8 cellular contexts compared by ENCODE assay signal in genomic region chr5:1105350-1106265, GRCh38. TPM values are rescaled to one million over a fixed set of nuclear protein-coding genes. Genes with fewer than 3 reads are reported as not detected.
A peak's percentile ranks its signal among the peaks of the same experiment; 100 is the strongest.
DNase-seq lines count a peak whose midpoint lies in the region; ATAC-seq lines count a peak whose summit lies in the region.

No MANE protein-coding gene starts in this region.

- no peaks in the 10 kb centered on the region for H3K9me2 ChIP-seq in Karpas-422 (replicated peaks; ENCODE audit: insufficient read depth, low read length)

- peaks cover 59% of the 10 kb centered on the region for H3K4me1 Mint-ChIP-seq in T-helper 17 cell
- H3K4me1 Mint-ChIP-seq in central memory CD8-positive, alpha-beta T cell, result peaks cover 55% of the 10 kb centered on the region

- H3K36me3 ChIP-seq in Karpas-422 (ENCODE audit: insufficient read depth, low read length), result no peaks in the 10 kb centered on the region

- H3K4me3 ChIP-seq in Karpas-422 (ENCODE audit: low read length), result no peak overlapping the region

- peak; percentile 19 to 48 (median 23) for DNase-seq in stimulated activated CD4-positive, alpha-beta T cell treated with anti-CD3 and anti-CD28 coated beads, Interleukin-12 subunit alpha, Interleukin-12 subunit beta, amount 100 ng/mL, for 48 hours (ENCODE audit: low read depth in 2 of 3, low spot score in 1 of 3)
- DNase-seq in stimulated activated CD4-positive, alpha-beta T cell treated with anti-CD3 and anti-CD28 coated beads, Interleukin-12 subunit alpha, Interleukin-12 subunit beta, amount 100 ng/mL, for 4 hours, result no peak
- DNase-seq in T-helper 17 cell, result peak; percentile 38 to 72 (median 69)
- DNase-seq in central memory CD8-positive, alpha-beta T cell (ENCODE audit: low spot score in 2 of 2), result peak; percentile 33 to 60
- peak; percentile 38 for DNase-seq in stimulated activated CD4-positive, alpha-beta T cell treated with anti-CD3 and anti-CD28 coated beads, Interleukin-4, amount 100 ng/mL, for 1 hour
- DNase-seq in DMS 273 treated with DMSO at 0.1 percent for 48 hours (lab: John Stamatoyannopoulos, UW), result no peak
- DNase-seq in GM19240 (ENCODE audit: insufficient read length, low spot score), result no peak
- no peak for DNase-seq in Karpas-422

- H3K36me3 Mint-ChIP-seq in T-helper 17 cell (ENCODE audit: low read depth), result peaks cover 4% of the 10 kb centered on the region
- H3K36me3 Mint-ChIP-seq in central memory CD8-positive, alpha-beta T cell (ENCODE audit: insufficient read depth), result peaks cover 10% of the 10 kb centered on the region

- no peaks in the 10 kb centered on the region for H3K79me2 ChIP-seq in Karpas-422 (ENCODE audit: low read length)

- H3K4me1 ChIP-seq in Karpas-422 (ENCODE audit: low read length), result no peaks in the 10 kb centered on the region

- H3K4me2 ChIP-seq in Karpas-422 (ENCODE audit: low read depth, low read length, poor library complexity, severe bottlenecking), result no peak overlapping the region

- H3K27me3 ChIP-seq in Karpas-422 (ENCODE audit: low read length), result no peaks in the 10 kb centered on the region

- H3K9me3 ChIP-seq in T-helper 17 cell (ENCODE audit: control insufficient read depth, low read length, poor library complexity, severe bottlenecking) (no peaks in the 10 kb centered on the region), Karpas-422 (ENCODE audit: low read length) (no peaks in the 10 kb centered on the region)

- peaks cover 4% of the 10 kb centered on the region; the same call in 1 of the 2 replicates for H4K20me1 ChIP-seq in Karpas-422 (ENCODE audit: insufficient read depth, low read depth, low read length)

- H3K27me3 Mint-ChIP-seq in T-helper 17 cell, result no peaks in the 10 kb centered on the region
- no peaks in the 10 kb centered on the region for H3K27me3 Mint-ChIP-seq in central memory CD8-positive, alpha-beta T cell

- no peak overlapping the region for H2AFZ ChIP-seq in Karpas-422 (ENCODE audit: low read length)

- peak; percentile 86 for ATAC-seq in T-helper 17 cell
- ATAC-seq in central memory CD8-positive, alpha-beta T cell (replicated peaks; ENCODE audit: extremely low read depth, poor library complexity, severe bottlenecking), result peak; percentile 80

- peak overlapping the region; percentile 96 for H3K27ac Mint-ChIP-seq in T-helper 17 cell
- peak overlapping the region; percentile 95 for H3K27ac Mint-ChIP-seq in central memory CD8-positive, alpha-beta T cell (ENCODE audit: low read depth)

- no peak overlapping the region for H3K27ac ChIP-seq in Karpas-422 (ENCODE audit: low read length)

- H3K9ac ChIP-seq in Karpas-422 (ENCODE audit: low read length), result no peak overlapping the region

- H3K9me3 Mint-ChIP-seq in central memory CD8-positive, alpha-beta T cell, result no peaks in the 10 kb centered on the region

- peak overlapping the region; percentile 94 for H3K4me3 Mint-ChIP-seq in T-helper 17 cell
- peak overlapping the region; percentile 83 for H3K4me3 Mint-ChIP-seq in central memory CD8-positive, alpha-beta T cell

RNA-seq across cellular contexts. Expression of gene SLC12A7, which starts 6.3 kb away (rescaled TPM):
- 10 to 100 TPM; 36.6 to 88.0 TPM for total RNA-seq in T-helper 17 cell
- 0.22 TPM in 1 of 2 replicates, not detected in the other for total RNA-seq in Karpas-422 (2014; rRNA removed; shearing (Covaris generic); ENCODE audit: low replicate concordance)

Comparison
In these comparisons a context has a peak if more than half of its experiments do, and no peak if none do; other contexts are left out.
1. DNase-seq: peak in stimulated activated CD4-positive, alpha-beta T cell treated with anti-CD3 and anti-CD28 coated beads, Interleukin-12 subunit alpha, Interleukin-12 subunit beta, amount 100 ng/mL, for 48 hours (3 of 3), T-helper 17 cell (3 of 3), central memory CD8-positive, alpha-beta T cell (2 of 2) and stimulated activated CD4-positive, alpha-beta T cell treated with anti-CD3 and anti-CD28 coated beads, Interleukin-4, amount 100 ng/mL, for 1 hour (single experiment); none in stimulated activated CD4-positive, alpha-beta T cell treated with anti-CD3 and anti-CD28 coated beads, Interleukin-12 subunit alpha, Interleukin-12 subunit beta, amount 100 ng/mL, for 4 hours (single experiment), DMS 273 treated with DMSO at 0.1 percent for 48 hours (single experiment), GM19240 (single experiment) and Karpas-422 (single experiment).
2. RNA of gene SLC12A7, which starts 6.3 kb away (total RNA-seq): 36.6 to 88.0 TPM in T-helper 17 cell; 0.22 TPM in Karpas-422; every median in the first group is over 10 times any median in the second.